Comparison of ENCODE assay signal across 1 cellular context in the genomic region with DNA sequence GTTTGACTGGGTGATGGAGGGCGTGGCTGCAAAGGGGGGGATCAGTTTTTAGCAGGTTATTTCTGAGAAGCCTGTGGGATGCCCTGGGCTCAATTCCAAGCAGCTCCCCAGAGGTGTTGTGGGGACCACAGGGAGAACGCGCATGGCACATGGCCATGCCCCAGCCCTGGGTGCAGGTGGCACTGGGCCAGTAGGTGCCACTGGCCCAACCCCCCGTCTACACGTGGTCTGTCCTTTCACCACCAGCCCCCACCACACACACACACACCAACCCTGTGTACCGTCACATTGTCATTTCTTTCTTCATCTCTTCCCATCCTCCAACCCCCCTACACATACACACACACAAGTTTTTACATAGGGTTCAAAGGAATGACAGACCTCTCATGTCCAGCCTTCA.
TF ChIP-seq lines count a peak whose summit lies in the region.

No MANE protein-coding gene starts in this region.

TF ChIP-seq in K562, 482 proteins besides CTCF, POLR2A, EP300 and RAD21 (continued from another document):
- peak; percentile 44 for TF ChIP-seq PRDM10 (IDR thresholded peaks at IDR 0.05; ENCODE audit: partially characterized antibody)
- TF ChIP-seq, protein P1, sequence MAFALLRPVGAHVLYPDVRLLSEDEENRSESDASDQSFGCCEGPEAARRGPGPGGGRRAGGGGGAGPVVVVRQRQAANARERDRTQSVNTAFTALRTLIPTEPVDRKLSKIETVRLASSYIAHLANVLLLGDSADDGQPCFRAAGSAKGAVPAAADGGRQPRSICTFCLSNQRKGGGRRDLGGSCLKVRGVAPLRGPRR (CRISPR knock-in tag; IDR thresholded peaks at IDR 0.05): no peak
- TF ChIP-seq, protein P2, sequence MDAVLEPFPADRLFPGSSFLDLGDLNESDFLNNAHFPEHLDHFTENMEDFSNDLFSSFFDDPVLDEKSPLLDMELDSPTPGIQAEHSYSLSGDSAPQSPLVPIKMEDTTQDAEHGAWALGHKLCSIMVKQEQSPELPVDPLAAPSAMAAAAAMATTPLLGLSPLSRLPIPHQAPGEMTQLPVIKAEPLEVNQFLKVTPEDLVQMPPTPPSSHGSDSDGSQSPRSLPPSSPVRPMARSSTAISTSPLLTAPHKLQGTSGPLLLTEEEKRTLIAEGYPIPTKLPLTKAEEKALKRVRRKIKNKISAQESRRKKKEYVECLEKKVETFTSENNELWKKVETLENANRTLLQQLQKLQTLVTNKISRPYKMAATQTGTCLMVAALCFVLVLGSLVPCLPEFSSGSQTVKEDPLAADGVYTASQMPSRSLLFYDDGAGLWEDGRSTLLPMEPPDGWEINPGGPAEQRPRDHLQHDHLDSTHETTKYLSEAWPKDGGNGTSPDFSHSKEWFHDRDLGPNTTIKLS (IDR thresholded peaks at IDR 0.05; ENCODE audit: borderline replicate concordance, low read depth): no peak
